10 cellular contexts compared by ENCODE assay signal in the genomic region with DNA sequence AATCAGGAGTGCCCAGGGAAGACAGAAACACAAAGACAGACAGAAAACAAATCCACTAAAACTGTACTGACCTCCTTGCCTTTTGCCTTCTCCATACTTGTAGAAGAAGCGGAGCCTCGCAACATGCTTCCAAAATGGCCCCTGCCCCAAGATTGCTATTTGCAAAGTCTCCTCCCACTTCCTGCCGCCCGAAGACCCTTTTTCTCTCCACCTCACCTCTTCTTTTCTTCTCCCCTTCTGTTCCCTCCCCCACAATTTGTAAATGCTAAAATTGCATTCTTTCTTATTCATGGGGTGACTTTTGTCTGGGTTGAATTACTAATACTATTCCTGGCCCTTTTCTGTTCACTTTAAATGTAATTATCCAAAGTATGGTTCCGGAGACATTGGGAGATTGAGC. TPM values are rescaled to one million over a fixed set of nuclear protein-coding genes. Genes with fewer than 3 reads are reported as not detected.
DNase-seq lines count a peak whose midpoint lies in the region; ATAC-seq, FAIRE-seq and TF ChIP-seq lines count a peak whose summit lies in the region.
"Had no signal": no experiment of that assay in that cellular context is flagged by ENCODE, and none has a peak within 500 bp of the region (broad histone marks: within the 10 kb centered on the region; RNA-seq: fewer than 3 reads in every experiment).

A gene with protein sequence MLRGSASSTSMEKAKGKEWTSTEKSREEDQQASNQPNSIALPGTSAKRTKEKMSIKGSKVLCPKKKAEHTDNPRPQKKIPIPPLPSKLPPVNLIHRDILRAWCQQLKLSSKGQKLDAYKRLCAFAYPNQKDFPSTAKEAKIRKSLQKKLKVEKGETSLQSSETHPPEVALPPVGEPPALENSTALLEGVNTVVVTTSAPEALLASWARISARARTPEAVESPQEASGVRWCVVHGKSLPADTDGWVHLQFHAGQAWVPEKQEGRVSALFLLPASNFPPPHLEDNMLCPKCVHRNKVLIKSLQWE (minus strand): TSS at position 154 of the 400 bp plus-strand sequence. CDS start 29 bp downstream, at position 125.

- no TSS peak for BruUV-seq in HepG2 (replicated peaks; lab: Mats Ljungman, UMichigan)

- H3K9ac ChIP-seq in liver (ENCODE audit: low read depth in 1 of 2, low read length in 2 of 2) (peak within 1 kb of the TSS; percentile 93 to 96), HepG2 (ENCODE audit: insufficient read depth, low read depth, low read length) (no peak within 1 kb of the TSS)

- no peaks in the 10 kb centered on the region for H3K9me3 ChIP-seq in liver (ENCODE audit: control insufficient read depth in 4 of 4, low read length in 3 of 4)
- no peaks in the 10 kb centered on the region for H3K9me3 ChIP-seq in HepG2 (ENCODE audit: low read length)
- H3K9me3 ChIP-seq: Peyer's patch had no signal

- no peak for TF ChIP-seq EP300 in HepG2 (IDR thresholded peaks at IDR 0.05; ENCODE audit: low read depth in 2 of 2, low read length in 2 of 2)
- no peak for TF ChIP-seq EP300 in HepG2 (CRISPR knock-in tag; IDR thresholded peaks at IDR 0.05; ENCODE audit: borderline replicate concordance)

- H3K27ac Mint-ChIP-seq in endothelial cell (ENCODE audit: unreplicated experiment), result peak within 1 kb of the TSS; percentile 100
- no peak within 1 kb of the TSS for H3K27ac Mint-ChIP-seq in natural killer cell treated with Interleukin-12 subunit alpha and Interleukin-12 subunit beta and Interleukin-15 and Interleukin-18, amount 100 ng/mL, for 72 hours

- CTCF ChIA-PET in HepG2 (lab: Yijun Ruan, JAX; ENCODE audit: low intra/inter-chr PET ratio, low total read pairs), result no interaction called here

- peaks cover 35% of the 10 kb centered on the region for H3K4me1 Mint-ChIP-seq in endothelial cell (ENCODE audit: unreplicated experiment)
- H3K4me1 Mint-ChIP-seq in natural killer cell treated with Interleukin-12 subunit alpha and Interleukin-12 subunit beta and Interleukin-15 and Interleukin-18, amount 100 ng/mL, for 72 hours (ENCODE audit: low read depth in 2 of 2), result peaks cover 12 to 16% of the 10 kb centered on the region in 2 donors

- TF ChIP-seq CTCF in liver (IDR thresholded peaks at IDR 0.05; ENCODE audit: low read depth, low read length, missing input control) (no peak), HepG2 (CRISPR knock-in tag; IDR thresholded peaks at IDR 0.05) (no peak), endothelial cell (IDR thresholded peaks at IDR 0.05; ENCODE audit: unreplicated experiment) (no peak)

- H3K27ac ChIP-seq in liver (ENCODE audit: low read depth in 1 of 2, low read length in 2 of 2), result peak within 1 kb of the TSS; percentile 67 to 88
- H3K27ac ChIP-seq in HepG2 (ENCODE audit: extremely low read length, insufficient read depth, low read length), result no peak within 1 kb of the TSS
- H3K27ac ChIP-seq: Peyer's patch had no signal

- H3K4me3 ChIP-seq in liver (ENCODE audit: low read depth in 1 of 3, low read length in 3 of 3) (peak within 1 kb of the TSS; percentile 63 to 91 (median 75)), HepG2 (replicated peaks in 1 of 3; ENCODE audit: insufficient read depth in 1 of 3, low read depth in 2 of 3, low read length in 3 of 3) (no peak within 1 kb of the TSS)

- POLR2A ChIA-PET in HepG2 (lab: Yijun Ruan, JAX), result no interaction called here

- in situ Hi-C loops in HepG2 (cut with HindIII; ENCODE audit: extremely low pct_ligation_motif_present, low pct_unique_long_range_greater_than_20kb), result no loop called here

- H3K4me1 ChIP-seq in liver (ENCODE audit: control insufficient read depth in 4 of 4, insufficient read depth in 4 of 4, low read length in 3 of 4) (peaks cover 0 to 21% (median 11%) of the 10 kb centered on the region in 4 donors), HepG2 (ENCODE audit: insufficient read depth, low read length) (0 out of 2 replicates have a peak, but pooled peaks cover 8% of the 10 kb centered on the region)
- H3K4me1 ChIP-seq: Peyer's patch had no signal

- TF ChIP-seq POLR2A in HepG2 (IDR thresholded peaks at IDR 0.05; ENCODE audit: insufficient read depth in 1 of 2, low read depth in 2 of 2, low read length in 2 of 2), result no peak

- no peak for FAIRE-seq in HepG2 (lab: Jason Lieb, UNC)
- FAIRE-seq: frontal cortex had no signal

- no peaks in the 10 kb centered on the region for H4K20me1 ChIP-seq in HepG2 (ENCODE audit: insufficient read depth, low read length)

- H3K4me2 ChIP-seq in HepG2 (ENCODE audit: low read depth, low read length), result no peak within 1 kb of the TSS

- peaks cover 3% of the 10 kb centered on the region for H3K27me3 Mint-ChIP-seq in endothelial cell (ENCODE audit: unreplicated experiment)
- H3K27me3 Mint-ChIP-seq in natural killer cell treated with Interleukin-12 subunit alpha and Interleukin-12 subunit beta and Interleukin-15 and Interleukin-18, amount 100 ng/mL, for 72 hours, result peaks cover 17 to 27% of the 10 kb centered on the region in 2 donors

- H3K9me3 Mint-ChIP-seq in endothelial cell (ENCODE audit: unreplicated experiment), result no peaks in the 10 kb centered on the region
- H3K9me3 Mint-ChIP-seq in natural killer cell treated with Interleukin-12 subunit alpha and Interleukin-12 subunit beta and Interleukin-15 and Interleukin-18, amount 100 ng/mL, for 72 hours, result no peaks in the 10 kb centered on the region

- H2AFZ ChIP-seq in HepG2 (ENCODE audit: low read length), result no peak within 1 kb of the TSS

- peaks cover 18% of the 10 kb centered on the region for H3K36me3 Mint-ChIP-seq in endothelial cell (ENCODE audit: low read depth, unreplicated experiment)
- H3K36me3 Mint-ChIP-seq in natural killer cell treated with Interleukin-12 subunit alpha and Interleukin-12 subunit beta and Interleukin-15 and Interleukin-18, amount 100 ng/mL, for 72 hours, result peaks cover 6% of the 10 kb centered on the region

- H3K36me3 ChIP-seq in liver (ENCODE audit: control insufficient read depth in 4 of 4, insufficient read depth in 3 of 4, low read depth in 1 of 4, low read length in 3 of 4) (no peaks in the 10 kb centered on the region), HepG2 (replicated peaks in 1 of 2; ENCODE audit: control insufficient read depth in 1 of 2, insufficient read depth in 2 of 2, low read length in 2 of 2) (no peaks in the 10 kb centered on the region)
- H3K36me3 ChIP-seq: Peyer's patch had no signal

- H3K4me3 Mint-ChIP-seq in endothelial cell (ENCODE audit: unreplicated experiment), result peak within 1 kb of the TSS; percentile 95
- H3K4me3 Mint-ChIP-seq in natural killer cell treated with Interleukin-12 subunit alpha and Interleukin-12 subunit beta and Interleukin-15 and Interleukin-18, amount 100 ng/mL, for 72 hours, result peak within 1 kb of the TSS; percentile 86

- TF ChIP-seq RAD21 in liver (IDR thresholded peaks at IDR 0.05), result no peak
- no peak for TF ChIP-seq RAD21 in HepG2 (CRISPR knock-in tag; IDR thresholded peaks at IDR 0.05)

- no peaks in the 10 kb centered on the region for H3K79me2 ChIP-seq in HepG2 (ENCODE audit: insufficient read depth, low read length)

- DNase-seq in HepG2 (ENCODE audit: low spot score) (no peak), endothelial cell (ENCODE audit: low spot score) (peak; percentile 57), AG08396 (ENCODE audit: low spot score) (no peak), hippocampal formation (lab: John Stamatoyannopoulos, UW) (no peak), D341Med (ENCODE audit: low spot score) (no peak), NCI-H446 (lab: John Stamatoyannopoulos, UW) (no peak)
- no peak for DNase-seq in natural killer cell treated with Interleukin-12 subunit alpha and Interleukin-12 subunit beta and Interleukin-15 and Interleukin-18, amount 100 ng/mL, for 72 hours (ENCODE audit: low spot score)
- DNase-seq: Peyer's patch had no signal

- no peaks in the 10 kb centered on the region for H3K27me3 ChIP-seq in liver (ENCODE audit: control insufficient read depth in 4 of 4, insufficient read depth in 4 of 4, low read length in 3 of 4)
- no peaks in the 10 kb centered on the region for H3K27me3 ChIP-seq in HepG2 (ENCODE audit: control insufficient read depth in 1 of 2, insufficient read depth in 2 of 2, low read length in 2 of 2)
- H3K27me3 ChIP-seq: Peyer's patch had no signal

- ATAC-seq in HepG2, result no peak
- no peak for ATAC-seq in natural killer cell treated with Interleukin-12 subunit alpha and Interleukin-12 subunit beta and Interleukin-15 and Interleukin-18, amount 100 ng/mL, for 72 hours

- intact Hi-C loops in HepG2 (cut with micrococcal nuclease; ENCODE audit: unreplicated experiment), result no loop called here

- WGBS in liver, result 78% methylated on average over 5 of the region's 5 CpGs
- 91% methylated on average over 5 of the region's 5 CpGs for WGBS in HepG2 (ENCODE audit: low lambda C conversion rate)

TF ChIP-seq in liver, 16 proteins besides CTCF, POLR2A, EP300 and RAD21 (continues in another document):
- no peak for TF ChIP-seq FOXA1 (IDR thresholded peaks at IDR 0.05)

RNA-seq across cellular contexts. Expression of the gene that starts here (rescaled TPM):
- total RNA-seq in liver, result 1 to 10 TPM in 1 of 2 donors, under 1 TPM in 1; 0.25 to 3.1 TPM
- under 1 TPM; 0.12 to 0.31 TPM for polyA plus RNA-seq in liver
- not detected in 2 replicates for total RNA-seq in HepG2 (2016; rRNA removed; fragmentation: Illumina TruSeq; extraction: Trizol)
- total RNA-seq in HepG2 (2016; cell fraction: cytosol; rRNA removed; fragmentation: Illumina TruSeq; extraction: Trizol; ENCODE audit: low read depth), result not detected in 2 replicates
- not detected in 2 replicates for total RNA-seq in HepG2 (2016; cell fraction: insoluble cytoplasmic fraction; rRNA removed; fragmentation: Illumina TruSeq; extraction: Trizol)
- total RNA-seq in HepG2 (2016; cell fraction: membrane; rRNA removed; fragmentation: Illumina TruSeq; extraction: Trizol), result not detected in 2 replicates
- total RNA-seq in HepG2 (2016; cell fraction: nucleus; rRNA removed; fragmentation: Illumina TruSeq; extraction: Trizol), result not detected in 2 replicates
- polyA plus RNA-seq in HepG2 (2011; rRNA removed), result not detected in 2 replicates
- polyA plus RNA-seq in HepG2 (2011; cell fraction: cytosol; rRNA removed), result not detected in 2 replicates
- polyA plus RNA-seq in HepG2 (2011; cell fraction: nucleus; rRNA removed), result 0.07 TPM in 1 of 2 replicates, not detected in the other
- polyA plus RNA-seq in HepG2 (2012), result not detected in 2 replicates
- not detected in 2 replicates for polyA plus RNA-seq in HepG2 (2016; cell fraction: cytosol; fragmentation: Illumina TruSeq; extraction: Trizol; ENCODE audit: low read depth)
- polyA plus RNA-seq in HepG2 (2016; cell fraction: insoluble cytoplasmic fraction; fragmentation: Illumina TruSeq; extraction: Trizol; ENCODE audit: low read depth), result not detected in 2 replicates
- polyA plus RNA-seq in HepG2 (2016; cell fraction: membrane; fragmentation: Illumina TruSeq; extraction: Trizol; ENCODE audit: low read depth), result not detected in 2 replicates
- polyA plus RNA-seq in HepG2 (2016; cell fraction: nucleus; fragmentation: Illumina TruSeq; extraction: Trizol; ENCODE audit: insufficient read depth, low read depth), result not detected in 2 replicates
- polyA minus RNA-seq in HepG2 (2011; rRNA and poly(A)+ RNA removed; ENCODE audit: low replicate concordance), result not detected in 2 replicates
- polyA minus RNA-seq in HepG2 (2011; cell fraction: cytosol; rRNA and poly(A)+ RNA removed), result not detected in 2 replicates
- not detected in 2 replicates for polyA minus RNA-seq in HepG2 (2011; cell fraction: nucleus; rRNA and poly(A)+ RNA removed)
- total RNA-seq in endothelial cell (ENCODE audit: unreplicated experiment), result 80.5 TPM
- total RNA-seq in natural killer cell treated with Interleukin-12 subunit alpha and Interleukin-12 subunit beta and Interleukin-15 and Interleukin-18, amount 100 ng/mL, for 72 hours, result under 1 TPM; 0.36 to 0.61 TPM
- total RNA-seq: Peyer's patch had no signal

Comparison
In these comparisons a context has a peak if more than half of its experiments do, and no peak if none do; other contexts are left out.
1. RNA of the gene that starts here (total RNA-seq): 80.5 TPM in endothelial cell (single experiment); 0.25 to 3.1 TPM in liver, 0.36 to 0.61 TPM in natural killer cell treated with Interleukin-12 subunit alpha and Interleukin-12 subunit beta and Interleukin-15 and Interleukin-18, amount 100 ng/mL, for 72 hours and not detected in HepG2; every median in the first group is over 10 times any median in the second.
2. H3K4me3 ChIP-seq: peak in liver (3 of 3); none in HepG2 (0 of 3).